Comparison of ENCODE assay signal across 9 cellular contexts in the genomic region with DNA sequence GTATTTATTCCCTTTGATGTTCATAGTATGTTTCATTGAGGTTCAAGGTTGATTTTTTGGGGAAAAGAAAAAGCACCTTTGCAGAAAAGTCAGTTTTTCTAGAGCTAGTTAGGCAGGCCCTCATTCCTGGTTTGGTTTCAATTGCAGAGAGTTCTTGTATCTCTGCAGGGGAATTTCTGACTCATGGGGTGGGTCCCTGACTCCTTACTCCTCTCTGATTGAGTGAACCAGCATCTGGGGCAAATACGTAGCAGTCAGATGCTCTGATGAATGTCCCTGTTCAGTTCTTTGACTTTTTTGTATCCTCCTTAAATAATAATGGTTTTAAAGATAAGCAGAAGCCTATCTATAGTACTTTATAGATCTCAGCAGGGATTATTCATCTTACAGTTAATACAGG. TPM values are rescaled to one million over a fixed set of nuclear protein-coding genes. Genes with fewer than 3 reads are reported as not detected.
DNase-seq lines count a peak whose midpoint lies in the region; ATAC-seq and TF ChIP-seq lines count a peak whose summit lies in the region.
"Had no signal": no experiment of that assay in that cellular context is flagged by ENCODE, and none has a peak within 500 bp of the region (broad histone marks: within the 10 kb centered on the region; RNA-seq: fewer than 3 reads in every experiment).

No MANE protein-coding gene starts in this region.

- DNase-seq in GM13976 (ENCODE audit: low spot score) = peak; percentile 24
- DNase-seq in RWPE1 (ENCODE audit: low spot score) = peak; percentile 59
- DNase-seq in fibroblast of lung (ENCODE audit: low read depth in 2 of 2) = peak; percentile 81 to 91
- peak; percentile 52 for DNase-seq in stimulated activated CD4-positive, alpha-beta T cell treated with anti-CD3 and anti-CD28 coated beads, Interleukin-4, amount 100 ng/mL, for 24 hours
- no peak for DNase-seq in NCI-H748 treated with DMSO at 0.1 percent for 48 hours (lab: John Stamatoyannopoulos, UW)
- no peak for DNase-seq in lower lobe of right lung
- DNase-seq: aorta, natural killer cell had no signal

- H3K9me3 ChIP-seq in fibroblast of lung (ENCODE audit: control insufficient read depth, insufficient read depth, low read depth, low read length) (no peaks in the 10 kb centered on the region), lower lobe of right lung (no peaks in the 10 kb centered on the region)

- H3K27ac ChIP-seq in RWPE1 (no peak overlapping the region), fibroblast of lung (ENCODE audit: insufficient read depth, low read length) (no peak overlapping the region), lower lobe of right lung (no peak overlapping the region)

- H2AFZ ChIP-seq in fibroblast of lung (ENCODE audit: low read length) = no peak overlapping the region

- POLR2A ChIA-PET in RWPE1 (lab: Yijun Ruan, JAX; ENCODE audit: low non-redundant PET) = no interaction called here

- H3K27me3 ChIP-seq in fibroblast of lung (ENCODE audit: control insufficient read depth, insufficient read depth, low read length) (no peaks in the 10 kb centered on the region), lower lobe of right lung (ENCODE audit: low read depth) (no peaks in the 10 kb centered on the region)

- no peak for ATAC-seq in lower lobe of right lung
- no peak for ATAC-seq in GM21526 (IDR thresholded peaks at IDR 0.05; ENCODE audit: low FRiP score, unreplicated experiment)
- ATAC-seq: natural killer cell had no signal

- H3K9ac ChIP-seq in fibroblast of lung (ENCODE audit: insufficient read depth, low read length) = no peak overlapping the region

- CTCF ChIA-PET in RWPE1 (lab: Yijun Ruan, JAX) = no interaction called here

- no peak for TF ChIP-seq CTCF in GM13976 (IDR thresholded peaks at IDR 0.05; ENCODE audit: borderline replicate concordance, control extremely low read depth, extremely low read depth, insufficient read depth, missing control alignments)
- TF ChIP-seq CTCF in RWPE1 (conservative IDR thresholded peaks at IDR 0.05; ENCODE audit: low read depth) = no peak
- no peak for TF ChIP-seq CTCF in fibroblast of lung (conservative IDR thresholded peaks at IDR 0.05 in 1 of 2, IDR thresholded peaks at IDR 0.05 in 1 of 2; ENCODE audit: low read depth in 1 of 2, low read length in 2 of 2)
- TF ChIP-seq CTCF in lower lobe of right lung (IDR thresholded peaks at IDR 0.05) = no peak

- no peaks in the 10 kb centered on the region for H4K20me1 ChIP-seq in fibroblast of lung (ENCODE audit: control insufficient read depth, extremely low read depth, insufficient read depth, low read length)

- H3K4me1 ChIP-seq in fibroblast of lung (ENCODE audit: control insufficient read depth, extremely low read depth, insufficient read depth, low read length) = peaks cover 3% of the 10 kb centered on the region
- H3K4me1 ChIP-seq in lower lobe of right lung = no peaks in the 10 kb centered on the region

- intact Hi-C loops in lower lobe of right lung (cut with DNase I) = no loop called here

- no peaks in the 10 kb centered on the region for H3K79me2 ChIP-seq in fibroblast of lung (ENCODE audit: control insufficient read depth, insufficient read depth, low read length)

- H3K4me2 ChIP-seq in fibroblast of lung (ENCODE audit: extremely low read depth, insufficient read depth, low read length) = no peak overlapping the region

- in situ Hi-C loops in GM13976 (cut with MboI; ENCODE audit: low sequenced_read_pairs, unreplicated experiment) = no loop called here

- no peaks in the 10 kb centered on the region for H3K36me3 ChIP-seq in fibroblast of lung (ENCODE audit: control insufficient read depth, insufficient read depth, low read length)
- no peaks in the 10 kb centered on the region for H3K36me3 ChIP-seq in lower lobe of right lung

- H3K4me3 ChIP-seq in fibroblast of lung (replicated peaks in 1 of 4; ENCODE audit: control extremely low read depth in 1 of 4, insufficient read depth in 1 of 4, low read depth in 3 of 4, low read length in 4 of 4) (no peak overlapping the region), lower lobe of right lung (no peak overlapping the region)

RNA-seq across cellular contexts. Expression of gene NCR3LG1, which starts 7.7 kb away (rescaled TPM):
- 4.5 and 4.9 TPM in 2 replicates for total RNA-seq in fibroblast of lung
- polyA plus RNA-seq in fibroblast of lung = 5.2 and 6.0 TPM in 2 replicates
- polyA plus RNA-seq in fibroblast of lung (2012) = 2.2 and 3.8 TPM in 2 replicates
- 3.7 and 6.0 TPM in 2 replicates for polyA minus RNA-seq in fibroblast of lung (ENCODE audit: low replicate concordance)
- total RNA-seq in lower lobe of right lung = 3.2 TPM

RNA-seq across cellular contexts. Expression of gene KCNJ11, which starts 44.6 kb away (rescaled TPM):
- total RNA-seq in fibroblast of lung = not detected in 2 replicates
- polyA plus RNA-seq in fibroblast of lung = not detected in 2 replicates
- polyA plus RNA-seq in fibroblast of lung (2012) = not detected in 2 replicates
- polyA minus RNA-seq in fibroblast of lung (ENCODE audit: low replicate concordance) = not detected in 2 replicates
- 4.3 TPM for total RNA-seq in lower lobe of right lung

Comparison
In these comparisons a context has a peak if more than half of its experiments do, and no peak if none do; other contexts are left out.
1. DNase-seq: peak in GM13976 (single experiment), RWPE1 (single experiment), fibroblast of lung (2 of 2) and stimulated activated CD4-positive, alpha-beta T cell treated with anti-CD3 and anti-CD28 coated beads, Interleukin-4, amount 100 ng/mL, for 24 hours (single experiment); none in NCI-H748 treated with DMSO at 0.1 percent for 48 hours (single experiment) and lower lobe of right lung (single experiment).